Comparison of ENCODE assay signal across 29 cellular contexts in the genomic region with DNA sequence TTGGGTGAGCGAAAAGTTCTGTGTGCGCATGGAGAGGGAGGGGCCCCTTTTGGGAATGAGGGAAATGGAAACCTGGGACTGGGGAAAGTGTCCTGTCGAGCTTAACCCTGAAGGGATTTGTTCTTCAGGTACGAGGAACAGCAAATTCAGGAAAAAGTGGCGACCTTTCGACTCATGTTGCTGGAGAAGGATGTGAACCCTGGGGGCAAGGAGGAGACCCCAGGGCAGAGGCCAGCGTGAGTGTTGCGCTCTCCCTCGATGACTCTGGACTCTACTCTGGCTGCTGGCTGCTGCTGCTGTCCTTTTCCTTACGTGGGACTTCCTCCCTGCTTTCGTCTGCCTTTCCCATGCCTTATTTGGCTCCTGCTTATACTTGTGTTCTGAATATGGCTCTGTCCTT. TPM values are rescaled to one million over a fixed set of nuclear protein-coding genes. Genes with fewer than 3 reads are reported as not detected.
DNase-seq lines count a peak whose midpoint lies in the region; ATAC-seq and TF ChIP-seq lines count a peak whose summit lies in the region.
"Had no signal": no experiment of that assay in that cellular context is flagged by ENCODE, and none has a peak within 500 bp of the region (broad histone marks: within the 10 kb centered on the region; RNA-seq: fewer than 3 reads in every experiment).

No MANE protein-coding gene starts in this region.

- H3K27me3 Mint-ChIP-seq in CD14-positive monocyte (ENCODE audit: low read depth in 3 of 3) (peaks cover 0 to 2% (median 0%) of the 10 kb centered on the region in 3 donors), Calu3 (ENCODE audit: unreplicated experiment) (no peaks in the 10 kb centered on the region)
- no peaks in the 10 kb centered on the region for H3K27me3 Mint-ChIP-seq in naive thymus-derived CD4-positive, alpha-beta T cell

- H3K27ac ChIP-seq in adipose tissue (ENCODE audit: low read depth, low read length) = peak overlapping the region; percentile 32
- H3K27ac ChIP-seq in naive thymus-derived CD4-positive, alpha-beta T cell (ENCODE audit: low read depth, low read length) = no peak overlapping the region
- H3K27ac ChIP-seq: dorsolateral prefrontal cortex, Peyer's patch, prostate gland, skin epidermis, upper lobe of left lung, WERI-Rb-1 had no signal

- DNase-seq in CD14-positive monocyte (ENCODE audit: low spot score) = no peak
- no peak for DNase-seq in Calu3
- no peak for DNase-seq in naive thymus-derived CD4-positive, alpha-beta T cell
- DNase-seq in NCI-H524 treated with DMSO at 0.1 percent for 48 hours (lab: John Stamatoyannopoulos, UW) = no peak
- no peak for DNase-seq in CD1c-positive myeloid dendritic cell (ENCODE audit: extremely low spot score)
- DNase-seq: activated CD8-positive, alpha-beta memory T cell treated with anti-CD3 and anti-CD28 coated beads for 24 hours; amygdala; CD8-positive, alpha-beta memory T cell; dorsolateral prefrontal cortex; Kasumi-1; NCI-H1092; NCI-H2029 treated with DMSO at 0.1 percent for 48 hours; stimulated activated naive CD8-positive, alpha-beta T cell treated with anti-CD3 and anti-CD28 coated beads, Interleukin-15, Interleukin-2, amounts not matched to agents 100 U/mL and 50 U/mL, for 24 hours; upper lobe of left lung; WERI-Rb-1 had no signal

- H3K36me3 Mint-ChIP-seq in CD14-positive monocyte (peaks cover 61 to 71% of the 10 kb centered on the region in 2 donors), Calu3 (ENCODE audit: insufficient read depth, unreplicated experiment) (peaks cover 100% of the 10 kb centered on the region)
- H3K36me3 Mint-ChIP-seq in naive thymus-derived CD4-positive, alpha-beta T cell = peaks cover 32 to 81% (median 65%) of the 10 kb centered on the region in 5 donors

- no TSS peak for BruUV-seq in Calu3 (replicated peaks; lab: Mats Ljungman, UMichigan)

- no peak for ATAC-seq in naive thymus-derived CD4-positive, alpha-beta T cell
- no peak for ATAC-seq in HG02588 (IDR thresholded peaks at IDR 0.05; ENCODE audit: unreplicated experiment)
- ATAC-seq: GM23338; stimulated activated naive CD8-positive, alpha-beta T cell treated with anti-CD3 and anti-CD28 coated beads, Interleukin-15, Interleukin-2, amounts not matched to agents 100 U/mL and 50 U/mL, for 24 hours had no signal

- intact Hi-C loops in CD14-positive monocyte (cut with micrococcal nuclease) = no loop called here
- intact Hi-C loops in Calu3 (cut with micrococcal nuclease; ENCODE audit: unreplicated experiment) = no loop called here
- intact Hi-C loops in naive thymus-derived CD4-positive, alpha-beta T cell (cut with micrococcal nuclease) = no loop called here

- H3K9me3 ChIP-seq in naive thymus-derived CD4-positive, alpha-beta T cell (ENCODE audit: control insufficient read depth in 2 of 3, low read length in 3 of 3) = no peaks in the 10 kb centered on the region
- H3K9me3 ChIP-seq: Peyer's patch, prostate gland, upper lobe of left lung had no signal

- H3K4me3 Mint-ChIP-seq in CD14-positive monocyte (no peak overlapping the region), Calu3 (ENCODE audit: low read depth, unreplicated experiment) (peak overlapping the region; percentile 10)
- peak overlapping the region in 1 of 10 donors; percentile 51 for H3K4me3 Mint-ChIP-seq in naive thymus-derived CD4-positive, alpha-beta T cell
- H3K4me3 Mint-ChIP-seq: activated T-helper 1 cell treated with anti-CD3 and anti-CD28 coated beads, Interleukin-12 subunit alpha, Interleukin-12 subunit beta, Interleukin-2, Interleukin-4 antibody, amounts not matched to agents 30 ng/mL and 10 ng/mL and 1 ng/mL, durations not matched to agents 14 hours and 24 hours and 36 hours; GM23338; mesothelial cell of epicardium; T-helper 2 cell treated with Interferon-gamma antibody and Interleukin-4, amounts not matched to agents 5 μg/mL and 100 μg/mL, for 36 hours had no signal

- peaks cover 29 to 30% of the 10 kb centered on the region in 2 donors for H3K4me1 ChIP-seq in naive thymus-derived CD4-positive, alpha-beta T cell (ENCODE audit: control insufficient read depth in 2 of 2, insufficient read depth in 2 of 2, low read length in 2 of 2)

- no peak for TF ChIP-seq CTCF in CD14-positive monocyte (IDR thresholded peaks at IDR 0.05)
- no peak for TF ChIP-seq CTCF in Calu3 (IDR thresholded peaks at IDR 0.05; ENCODE audit: unreplicated experiment)

- H3K27me3 ChIP-seq in naive thymus-derived CD4-positive, alpha-beta T cell (ENCODE audit: control insufficient read depth in 2 of 2, insufficient read depth in 2 of 2, low read length in 2 of 2) = no peaks in the 10 kb centered on the region
- H3K27me3 ChIP-seq: dorsolateral prefrontal cortex, Peyer's patch, upper lobe of left lung had no signal

- CTCF ChIA-PET in Calu3 (lab: Charles Lee) = no interaction called here
- CTCF ChIA-PET in naive thymus-derived CD4-positive, alpha-beta T cell (lab: Charles Lee) = interaction anchor here (0.7 kb wide), 1 partner anchor 21 kb away, joined by 3 read pairs; no protein-coding TSS in a partner anchor

- H3K9me3 Mint-ChIP-seq in CD14-positive monocyte = no peaks in the 10 kb centered on the region
- H3K9me3 Mint-ChIP-seq in Calu3 (ENCODE audit: low read depth, unreplicated experiment) = peaks cover 3% of the 10 kb centered on the region
- H3K9me3 Mint-ChIP-seq in naive thymus-derived CD4-positive, alpha-beta T cell = peaks cover 0 to 17% (median 0%) of the 10 kb centered on the region in 11 donors
- H3K9me3 Mint-ChIP-seq: activated T-helper 1 cell treated with anti-CD3 and anti-CD28 coated beads, Interleukin-12 subunit alpha, Interleukin-12 subunit beta, Interleukin-2, Interleukin-4 antibody, amounts not matched to agents 30 ng/mL and 10 ng/mL and 1 ng/mL, durations not matched to agents 14 hours and 24 hours and 36 hours; T-helper 2 cell treated with Interferon-gamma antibody and Interleukin-4, amounts not matched to agents 5 μg/mL and 100 μg/mL, for 36 hours had no signal

- WGBS in adipose tissue, 3 donors = 72 to 82% (median 78%) methylated on average over 11 of the region's 11 CpGs

- POLR2A ChIA-PET in naive thymus-derived CD4-positive, alpha-beta T cell (lab: Charles Lee) = interaction anchor here (0.5 to 1.7 kb wide), 4 partner anchors 10 to 429 kb away, joined by 3 to 4 read pairs (median 4); partner anchors contain the start of gene ELOB

- peaks cover 29 to 69% (median 41%) of the 10 kb centered on the region in 3 experiments for H3K36me3 ChIP-seq in naive thymus-derived CD4-positive, alpha-beta T cell (ENCODE audit: control insufficient read depth in 2 of 3, insufficient read depth in 3 of 3, low read length in 3 of 3)

- H3K4me1 Mint-ChIP-seq in CD14-positive monocyte (peaks cover 36% of the 10 kb centered on the region), Calu3 (ENCODE audit: low read depth, unreplicated experiment) (peaks cover 55% of the 10 kb centered on the region)
- H3K4me1 Mint-ChIP-seq in naive thymus-derived CD4-positive, alpha-beta T cell = peaks cover 45 to 77% (median 60%) of the 10 kb centered on the region in 7 donors

- H3K27ac Mint-ChIP-seq in CD14-positive monocyte = peak overlapping the region in 4 of 7 donors; percentile 2 to 79 (median 22)
- H3K27ac Mint-ChIP-seq in Calu3 (ENCODE audit: unreplicated experiment) = peak overlapping the region; percentile 43
- peak overlapping the region in 8 of 9 donors; percentile 0 to 81 (median 22) for H3K27ac Mint-ChIP-seq in naive thymus-derived CD4-positive, alpha-beta T cell
- H3K27ac Mint-ChIP-seq: activated T-helper 1 cell treated with anti-CD3 and anti-CD28 coated beads, Interleukin-12 subunit alpha, Interleukin-12 subunit beta, Interleukin-2, Interleukin-4 antibody, amounts not matched to agents 30 ng/mL and 10 ng/mL and 1 ng/mL, durations not matched to agents 14 hours and 24 hours and 36 hours had no signal

- no peak overlapping the region for H3K4me3 ChIP-seq in naive thymus-derived CD4-positive, alpha-beta T cell (ENCODE audit: low read length)
- H3K4me3 ChIP-seq: dorsolateral prefrontal cortex, GM23338, Peyer's patch, prostate gland, skin epidermis, upper lobe of left lung had no signal

RNA-seq across cellular contexts. Expression of gene SRRM2, which starts 4.9 kb away (rescaled TPM):
- polyA plus RNA-seq in CD14-positive monocyte = 10 to 100 TPM; 19.0 to 31.8 TPM
- 870 and 905 TPM in 2 replicates for total RNA-seq in Calu3 (2022)
- 100 to 1,000 TPM; 342 to 782 (median 459) TPM for polyA plus RNA-seq in adipose tissue
- total RNA-seq in naive thymus-derived CD4-positive, alpha-beta T cell = 1,000 to 10,000 TPM in 4 of 5 experiments, 100 to 1,000 TPM in 1; 590 to 1,259 (median 1,020) TPM
- 100 to 1,000 TPM in 1 of 2 donors, 10 to 100 TPM in 1; 52.1 to 119 TPM for polyA plus RNA-seq in naive thymus-derived CD4-positive, alpha-beta T cell

RNA-seq across cellular contexts. Expression of gene ELOB, which starts 19.7 kb away (rescaled TPM):
- polyA plus RNA-seq in CD14-positive monocyte = 100 to 1,000 TPM; 363 to 405 TPM
- 269 TPM in 2 replicates for total RNA-seq in Calu3 (2022)
- 100 to 1,000 TPM; 158 to 472 (median 364) TPM for polyA plus RNA-seq in adipose tissue
- total RNA-seq in naive thymus-derived CD4-positive, alpha-beta T cell = 100 to 1,000 TPM in 2 of 5 experiments, 10 to 100 TPM in 3; 65.3 to 242 (median 99.3) TPM
- 100 to 1,000 TPM; 136 to 252 TPM for polyA plus RNA-seq in naive thymus-derived CD4-positive, alpha-beta T cell

RNA-seq across cellular contexts. Expression of gene PRSS33, which starts 30.0 kb away (rescaled TPM):
- polyA plus RNA-seq in CD14-positive monocyte (not detected), adipose tissue (not detected)
- total RNA-seq in Calu3 (2022) = 7.9 and 13.2 TPM in 2 replicates
- under 1 TPM in 1 of 5 experiments, not detected in 4; 0.19 TPM for total RNA-seq in naive thymus-derived CD4-positive, alpha-beta T cell
- polyA plus RNA-seq in naive thymus-derived CD4-positive, alpha-beta T cell = not detected
- total RNA-seq: cardiac septum, frontal cortex, kidney epithelial cell, mesothelial cell of epicardium, Peyer's patch, prostate gland had no signal
- polyA plus RNA-seq: CD8-positive, alpha-beta memory T cell; esophagus; neural cell had no signal

RNA-seq across cellular contexts. Expression of gene PRSS27, which starts 37.3 kb away (rescaled TPM):
- polyA plus RNA-seq in CD14-positive monocyte (not detected), adipose tissue (1 to 10 TPM in 2 of 3 donors, under 1 TPM in 1; 0.68 to 1.7 (median 1.3) TPM)
- 2.0 and 2.4 TPM in 2 replicates for total RNA-seq in Calu3 (2022)
- 1 to 10 TPM in 2 of 5 experiments, under 1 TPM in 3; 0.32 to 1.6 (median 0.98) TPM for total RNA-seq in naive thymus-derived CD4-positive, alpha-beta T cell
- under 1 TPM in 1 of 2 donors, not detected in 1; 0.39 TPM for polyA plus RNA-seq in naive thymus-derived CD4-positive, alpha-beta T cell
- polyA plus RNA-seq: CD8-positive, alpha-beta memory T cell had no signal

RNA-seq across cellular contexts. Expression of gene PRSS41, which starts 40.9 kb away (rescaled TPM):
- polyA plus RNA-seq in CD14-positive monocyte (not detected), adipose tissue (not detected)
- not detected in 2 replicates for total RNA-seq in Calu3 (2022)
- not detected for total RNA-seq in naive thymus-derived CD4-positive, alpha-beta T cell
- not detected for polyA plus RNA-seq in naive thymus-derived CD4-positive, alpha-beta T cell
- total RNA-seq: activated T-helper 1 cell treated with anti-CD3 and anti-CD28 coated beads, Interleukin-12 subunit alpha, Interleukin-12 subunit beta, Interleukin-2, Interleukin-4 antibody, amounts not matched to agents 30 ng/mL and 10 ng/mL and 1 ng/mL, durations not matched to agents 14 hours and 24 hours and 36 hours; cardiac septum; CD8-positive, alpha-beta memory T cell; dorsolateral prefrontal cortex; frontal cortex; GM23338; kidney epithelial cell; mesothelial cell of epicardium; Peyer's patch; prostate gland had no signal
- polyA plus RNA-seq: CD8-positive, alpha-beta memory T cell; esophagus; GM23338; neural cell had no signal
